1 cellular context compared by ENCODE assay signal in the genomic region with DNA sequence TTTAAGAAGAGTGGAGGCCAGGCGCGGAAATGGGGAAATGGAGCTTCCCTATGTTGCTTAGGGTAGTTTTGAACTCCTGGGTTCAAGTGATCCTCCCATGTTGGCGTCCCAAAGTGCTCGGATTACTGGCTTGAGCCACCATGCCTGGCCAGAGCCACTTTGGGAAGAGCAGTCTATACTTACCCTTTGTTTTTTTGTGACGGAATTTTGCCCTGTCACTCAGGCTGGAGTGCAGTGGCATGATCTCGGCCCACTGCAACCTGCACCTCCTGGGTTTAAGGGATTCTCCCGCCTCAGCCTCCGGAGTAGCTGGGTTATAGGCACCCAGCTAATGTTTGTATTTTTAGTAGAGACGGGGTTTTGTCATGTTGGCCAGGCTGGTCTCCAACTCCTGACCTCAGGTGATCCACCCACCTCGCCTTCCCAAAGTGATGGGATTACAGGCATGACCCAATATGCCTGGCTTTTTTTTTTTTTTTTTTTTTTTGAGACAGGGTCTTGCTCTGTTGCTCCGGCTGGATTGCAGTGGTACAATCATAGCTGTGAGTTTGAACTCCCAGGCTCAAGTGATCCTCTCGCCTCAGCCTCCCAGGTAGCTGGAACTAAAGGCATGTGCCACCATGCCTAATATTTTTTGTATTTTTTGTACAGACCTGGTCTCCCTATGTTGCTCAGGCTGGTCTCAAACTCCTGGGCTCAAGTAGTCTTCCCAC.
TF ChIP-seq lines count a peak whose summit lies in the region.

No MANE protein-coding gene starts in this region.

TF ChIP-seq in HepG2, 621 proteins besides CTCF, POLR2A, EP300 and RAD21:
- TF ChIP-seq ZNF891 (CRISPR knock-in tag; IDR thresholded peaks at IDR 0.05) (0 out of 2 replicates have a peak, but pooled peaks have one; percentile 43), POLR2G (IDR thresholded peaks at IDR 0.05; ENCODE audit: low read depth, low read length) (peak; percentile 47; the same call in 1 of the 2 replicates), POLR2AphosphoS5 (IDR thresholded peaks at IDR 0.05; ENCODE audit: low read depth, low read length) (peak; percentile 21), ZFP82 (CRISPR knock-in tag; IDR thresholded peaks at IDR 0.05; ENCODE audit: borderline replicate concordance) (no peak), HOXA5 (CRISPR knock-in tag; IDR thresholded peaks at IDR 0.05) (0 out of 2 replicates have a peak, but pooled peaks have one; percentile 5), ZNF101 (CRISPR knock-in tag; IDR thresholded peaks at IDR 0.05; ENCODE audit: borderline replicate concordance, low read depth) (no peak), AHR (CRISPR knock-in tag; IDR thresholded peaks at IDR 0.05) (no peak), ZNF776 (CRISPR knock-in tag; IDR thresholded peaks at IDR 0.05) (no peak), ATAD3A (CRISPR knock-in tag; IDR thresholded peaks at IDR 0.05) (no peak), RBM22 (optimal IDR thresholded peaks at IDR 0.05; ENCODE audit: low read length) (peak; percentile 16), RFXAP (CRISPR knock-in tag; IDR thresholded peaks at IDR 0.05; ENCODE audit: borderline replicate concordance) (peak; percentile 17; the same call in 1 of the 2 replicates)
- TF ChIP-seq, protein P1, sequence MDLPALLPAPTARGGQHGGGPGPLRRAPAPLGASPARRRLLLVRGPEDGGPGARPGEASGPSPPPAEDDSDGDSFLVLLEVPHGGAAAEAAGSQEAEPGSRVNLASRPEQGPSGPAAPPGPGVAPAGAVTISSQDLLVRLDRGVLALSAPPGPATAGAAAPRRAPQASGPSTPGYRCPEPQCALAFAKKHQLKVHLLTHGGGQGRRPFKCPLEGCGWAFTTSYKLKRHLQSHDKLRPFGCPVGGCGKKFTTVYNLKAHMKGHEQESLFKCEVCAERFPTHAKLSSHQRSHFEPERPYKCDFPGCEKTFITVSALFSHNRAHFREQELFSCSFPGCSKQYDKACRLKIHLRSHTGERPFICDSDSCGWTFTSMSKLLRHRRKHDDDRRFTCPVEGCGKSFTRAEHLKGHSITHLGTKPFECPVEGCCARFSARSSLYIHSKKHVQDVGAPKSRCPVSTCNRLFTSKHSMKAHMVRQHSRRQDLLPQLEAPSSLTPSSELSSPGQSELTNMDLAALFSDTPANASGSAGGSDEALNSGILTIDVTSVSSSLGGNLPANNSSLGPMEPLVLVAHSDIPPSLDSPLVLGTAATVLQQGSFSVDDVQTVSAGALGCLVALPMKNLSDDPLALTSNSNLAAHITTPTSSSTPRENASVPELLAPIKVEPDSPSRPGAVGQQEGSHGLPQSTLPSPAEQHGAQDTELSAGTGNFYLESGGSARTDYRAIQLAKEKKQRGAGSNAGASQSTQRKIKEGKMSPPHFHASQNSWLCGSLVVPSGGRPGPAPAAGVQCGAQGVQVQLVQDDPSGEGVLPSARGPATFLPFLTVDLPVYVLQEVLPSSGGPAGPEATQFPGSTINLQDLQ (CRISPR knock-in tag; IDR thresholded peaks at IDR 0.05), result 0 out of 2 replicates have a peak, but pooled peaks have one; percentile 64
